20 cellular contexts compared by ENCODE assay signal in genomic region chr6:170250981-170251775, GRCh38. TPM values are rescaled to one million over a fixed set of nuclear protein-coding genes. Genes with fewer than 3 reads are reported as not detected.
DNase-seq lines count a peak whose midpoint lies in the region; ATAC-seq, FAIRE-seq and TF ChIP-seq lines count a peak whose summit lies in the region.
"Had no signal": no experiment of that assay in that cellular context is flagged by ENCODE, and none has a peak within 500 bp of the region (broad histone marks: within the 10 kb centered on the region; RNA-seq: fewer than 3 reads in every experiment).

No MANE protein-coding gene starts in this region.

- no peaks in the 10 kb centered on the region for H3K9me3 Mint-ChIP-seq in neural crest cell
- H3K9me3 Mint-ChIP-seq in naive thymus-derived CD4-positive, alpha-beta T cell, result no peaks in the 10 kb centered on the region
- H3K9me3 Mint-ChIP-seq: CD8-positive, alpha-beta memory T cell had no signal

- DNase-seq in left cardiac atrium, result peak; percentile 8
- no peak for DNase-seq in Right ventricle myocardium superior
- peak; percentile 76 for DNase-seq in bronchial epithelial cell (ENCODE audit: low read depth)
- no peak for DNase-seq in neural crest cell (ENCODE audit: low read depth, low spot score)
- peak; percentile 26 to 43 for DNase-seq in uterus
- DNase-seq in MG63, result no peak
- DNase-seq in naive thymus-derived CD4-positive, alpha-beta T cell, result no peak
- DNase-seq: CD8-positive, alpha-beta memory T cell; DND-41; HCEC 1CT; KBM-7; NCI-H1436; NCI-H2029; NCI-H748 treated with DMSO at 0.1 percent for 48 hours; PC-9 had no signal

- no peaks in the 10 kb centered on the region for H3K4me1 ChIP-seq in uterus
- no peaks in the 10 kb centered on the region for H3K4me1 ChIP-seq in naive thymus-derived CD4-positive, alpha-beta T cell (ENCODE audit: control insufficient read depth in 2 of 2, insufficient read depth in 2 of 2, low read length in 2 of 2)
- H3K4me1 ChIP-seq: A549 had no signal

- ATAC-seq in left cardiac atrium, result no peak
- ATAC-seq in Right ventricle myocardium superior (ENCODE audit: poor library complexity), result no peak
- no peak for ATAC-seq in HG02884 (IDR thresholded peaks at IDR 0.05; ENCODE audit: unreplicated experiment)
- ATAC-seq in naive thymus-derived CD4-positive, alpha-beta T cell, result no peak
- ATAC-seq: A549 had no signal

- intact Hi-C loops in left cardiac atrium (cut with DNase I) (no loop called here), Right ventricle myocardium superior (cut with DNase I) (no loop called here), uterus (cut with DNase I; ENCODE audit: low total_unique reads) (no loop called here)
- intact Hi-C loops in naive thymus-derived CD4-positive, alpha-beta T cell (cut with micrococcal nuclease), result no loop called here

- H3K9me3 ChIP-seq in uterus (no peaks in the 10 kb centered on the region), MG63 (no peaks in the 10 kb centered on the region)
- no peaks in the 10 kb centered on the region for H3K9me3 ChIP-seq in naive thymus-derived CD4-positive, alpha-beta T cell (ENCODE audit: control insufficient read depth in 2 of 3, low read length in 3 of 3)
- H3K9me3 ChIP-seq: A549; BLaER1 treated with 17β-estradiol and CSF1 and Interleukin-3, amounts not matched to agents 10 nM and 100 nM had no signal

- POLR2A ChIA-PET in naive thymus-derived CD4-positive, alpha-beta T cell (lab: Charles Lee), result no interaction called here

- H3K27me3 ChIP-seq in bronchial epithelial cell (ENCODE audit: control insufficient read depth, insufficient read depth, low read length) (no peaks in the 10 kb centered on the region), uterus (no peaks in the 10 kb centered on the region), MG63 (no peaks in the 10 kb centered on the region)
- H3K27me3 ChIP-seq in naive thymus-derived CD4-positive, alpha-beta T cell (ENCODE audit: control insufficient read depth in 2 of 2, insufficient read depth in 2 of 2, low read length in 2 of 2), result no peaks in the 10 kb centered on the region

- no peak overlapping the region for H3K27ac ChIP-seq in uterus
- H3K27ac ChIP-seq in naive thymus-derived CD4-positive, alpha-beta T cell (ENCODE audit: low read depth, low read length), result no peak overlapping the region
- H3K27ac ChIP-seq: A549; BLaER1 treated with 17β-estradiol and CSF1 and Interleukin-3, amounts not matched to agents 10 nM and 100 nM; PC-9 had no signal

- peaks cover 14% of the 10 kb centered on the region for H3K4me1 Mint-ChIP-seq in neural crest cell
- peaks cover 0 to 9% (median 0%) of the 10 kb centered on the region in 7 donors for H3K4me1 Mint-ChIP-seq in naive thymus-derived CD4-positive, alpha-beta T cell
- H3K4me1 Mint-ChIP-seq: CD8-positive, alpha-beta memory T cell had no signal

- FAIRE-seq in bronchial epithelial cell (lab: Jason Lieb, UNC), result peak; percentile 80
- FAIRE-seq: A549, D721Med, G401.6 had no signal

- no peak for TF ChIP-seq POLR2A in uterus (IDR thresholded peaks at IDR 0.05)

- no peaks in the 10 kb centered on the region for H3K36me3 Mint-ChIP-seq in neural crest cell (ENCODE audit: low read depth)
- H3K36me3 Mint-ChIP-seq in naive thymus-derived CD4-positive, alpha-beta T cell, result no peaks in the 10 kb centered on the region
- H3K36me3 Mint-ChIP-seq: CD8-positive, alpha-beta memory T cell had no signal

- H3K4me3 Mint-ChIP-seq in neural crest cell, result no peak overlapping the region
- H3K4me3 Mint-ChIP-seq in naive thymus-derived CD4-positive, alpha-beta T cell, result no peak overlapping the region
- H3K4me3 Mint-ChIP-seq: CD8-positive, alpha-beta memory T cell had no signal

- H3K4me3 ChIP-seq in bronchial epithelial cell (ENCODE audit: low read depth, low read length) (no peak overlapping the region), uterus (no peak overlapping the region), MG63 (no peak overlapping the region)
- no peak overlapping the region for H3K4me3 ChIP-seq in naive thymus-derived CD4-positive, alpha-beta T cell (ENCODE audit: low read length)
- H3K4me3 ChIP-seq: A549; BLaER1 treated with 17β-estradiol and CSF1 and Interleukin-3, amounts not matched to agents 10 nM and 100 nM; PC-9 had no signal

- CTCF ChIA-PET in naive thymus-derived CD4-positive, alpha-beta T cell (lab: Charles Lee), result no interaction called here

- peaks cover 3% of the 10 kb centered on the region for H3K27me3 Mint-ChIP-seq in neural crest cell (ENCODE audit: low read depth)
- peaks cover 0 to 2% (median 0%) of the 10 kb centered on the region in 5 donors for H3K27me3 Mint-ChIP-seq in naive thymus-derived CD4-positive, alpha-beta T cell

- TF ChIP-seq CTCF in bronchial epithelial cell (IDR thresholded peaks at IDR 0.05; ENCODE audit: insufficient read depth, low read length, severe bottlenecking), result no peak
- TF ChIP-seq CTCF in neural crest cell (conservative IDR thresholded peaks at IDR 0.05), result no peak
- TF ChIP-seq CTCF in uterus (IDR thresholded peaks at IDR 0.05), result no peak

- H3K36me3 ChIP-seq in bronchial epithelial cell (ENCODE audit: control insufficient read depth, insufficient read depth, low read length) (no peaks in the 10 kb centered on the region), uterus (no peaks in the 10 kb centered on the region), MG63 (no peaks in the 10 kb centered on the region)
- H3K36me3 ChIP-seq in naive thymus-derived CD4-positive, alpha-beta T cell (ENCODE audit: control insufficient read depth in 2 of 3, insufficient read depth in 3 of 3, low read length in 3 of 3), result no peaks in the 10 kb centered on the region
- H3K36me3 ChIP-seq: BLaER1 treated with 17β-estradiol and CSF1 and Interleukin-3, amounts not matched to agents 10 nM and 100 nM had no signal

- H3K27ac Mint-ChIP-seq in neural crest cell (ENCODE audit: unreplicated experiment), result peak overlapping the region; percentile 85
- H3K27ac Mint-ChIP-seq in naive thymus-derived CD4-positive, alpha-beta T cell, result no peak overlapping the region
- H3K27ac Mint-ChIP-seq: CD8-positive, alpha-beta memory T cell had no signal

RNA-seq across cellular contexts. Expression of gene DLL1, which starts 39.7 kb away (rescaled TPM):
- 10 to 100 TPM; 19.0 to 26.8 TPM for total RNA-seq in left cardiac atrium
- total RNA-seq in Right ventricle myocardium superior, result 18.6 TPM
- 4.1 and 4.7 TPM in 2 replicates for total RNA-seq in bronchial epithelial cell
- total RNA-seq in neural crest cell, result 53.9 and 59.8 TPM in 2 replicates
- 10 to 100 TPM in 3 of 4 donors, 1 to 10 TPM in 1; 8.7 to 24.3 (median 19.2) TPM for total RNA-seq in uterus
- 0.10 and 2.7 TPM in 2 replicates for total RNA-seq in MG63 (2014; rRNA removed; shearing (Covaris generic); ENCODE audit: low replicate concordance)
- 10 to 100 TPM in 1 of 5 experiments, 1 to 10 TPM in 3, under 1 TPM in 1; 0.19 to 12.9 (median 4.5) TPM for total RNA-seq in naive thymus-derived CD4-positive, alpha-beta T cell
- under 1 TPM; 0.54 to 0.60 TPM for polyA plus RNA-seq in naive thymus-derived CD4-positive, alpha-beta T cell
- total RNA-seq: PC-9 had no signal

RNA-seq across cellular contexts. Expression of gene FAM120B, which starts 55.4 kb away (rescaled TPM):
- 10 to 100 TPM; 20.8 to 23.2 TPM for total RNA-seq in left cardiac atrium
- total RNA-seq in Right ventricle myocardium superior, result 16.5 TPM
- total RNA-seq in bronchial epithelial cell, result 7.1 and 11.8 TPM in 2 replicates
- 33.4 and 33.7 TPM in 2 replicates for total RNA-seq in neural crest cell
- total RNA-seq in uterus, result 10 to 100 TPM; 12.1 to 50.9 (median 35.2) TPM
- total RNA-seq in MG63 (2014; rRNA removed; shearing (Covaris generic); ENCODE audit: low replicate concordance), result 11.5 and 14.3 TPM in 2 replicates
- 10 to 100 TPM; 27.2 to 53.4 (median 35.5) TPM for total RNA-seq in naive thymus-derived CD4-positive, alpha-beta T cell
- polyA plus RNA-seq in naive thymus-derived CD4-positive, alpha-beta T cell, result 10 to 100 TPM; 31.0 to 49.3 TPM

Comparison
In these comparisons a context has a peak if more than half of its experiments do, and no peak if none do; other contexts are left out.
1. DNase-seq: peak in left cardiac atrium (single experiment), bronchial epithelial cell (single experiment) and uterus (2 of 2); none in Right ventricle myocardium superior (single experiment), neural crest cell (single experiment), MG63 (single experiment) and naive thymus-derived CD4-positive, alpha-beta T cell (0 of 9).